12 cellular contexts compared by ENCODE assay signal in the genomic region with DNA sequence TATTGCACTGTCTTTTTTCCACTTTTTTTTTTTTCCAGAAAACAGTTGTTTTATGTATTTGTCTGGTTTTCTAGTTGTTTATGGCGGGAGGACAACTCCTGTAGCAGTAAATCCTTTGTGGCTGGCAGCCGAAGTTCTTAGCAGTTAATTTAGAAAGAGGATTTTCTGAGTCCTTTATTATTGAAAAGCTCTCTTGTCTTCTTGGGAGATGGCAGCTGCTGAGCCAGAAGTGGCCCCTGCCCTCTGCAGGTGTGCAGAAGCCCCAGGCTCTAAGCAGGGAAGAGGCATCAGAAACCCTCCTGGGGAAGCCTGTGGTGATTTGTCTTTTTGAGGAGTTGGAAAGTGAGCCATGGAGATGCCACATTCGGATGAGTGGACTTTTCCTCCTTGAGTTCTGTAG.
"Had no signal": no experiment of that assay in that cellular context is flagged by ENCODE, and none has a peak within 500 bp of the region (broad histone marks: within the 10 kb centered on the region; RNA-seq: fewer than 3 reads in every experiment).

No MANE protein-coding gene starts in this region.

- H3K27me3 ChIP-seq: body of pancreas, hepatocyte, pancreas, tibial artery had no signal

- ATAC-seq: activated CD8-positive, alpha-beta T cell treated with anti-CD3 and anti-CD28 coated beads for 36 hours; body of pancreas; mucosa of descending colon; pancreas had no signal

- FAIRE-seq: pancreas had no signal

- H3K27ac ChIP-seq: body of pancreas, hepatocyte, pancreas, tibial artery had no signal

- H3K27ac Mint-ChIP-seq: activated CD8-positive, alpha-beta T cell treated with anti-CD3 and anti-CD28 coated beads for 36 hours had no signal

- H3K4me3 Mint-ChIP-seq: activated CD8-positive, alpha-beta T cell treated with anti-CD3 and anti-CD28 coated beads for 36 hours; nephron had no signal

- H3K9me3 ChIP-seq: body of pancreas, pancreas had no signal

- DNase-seq: activated CD8-positive, alpha-beta T cell treated with anti-CD3 and anti-CD28 coated beads for 36 hours; activated naive CD4-positive, alpha-beta T cell treated with anti-CD3 and anti-CD28 coated beads, Interleukin-2, amount 50 U/mL, for 16 hours; activated T-cell treated with anti-CD3 and anti-CD28 coated beads for 4 hours; amniotic stem cell; body of pancreas; kidney glomerular epithelial cell; mucosa of descending colon; pancreas; T1000; tibial artery had no signal
